In genomic region chr1:204286323-204286714, GRCh38 we compare ENCODE assay signal across 11 cellular contexts.
DNase-seq lines count a peak whose midpoint lies in the region; ATAC-seq and TF ChIP-seq lines count a peak whose summit lies in the region.
"Had no signal": no experiment of that assay in that cellular context is flagged by ENCODE, and none has a peak within 500 bp of the region (broad histone marks: within the 10 kb centered on the region; RNA-seq: fewer than 3 reads in every experiment).

No MANE protein-coding gene starts in this region.

- H3K36me3 ChIP-seq in CD4-positive, CD25-positive, alpha-beta regulatory T cell (ENCODE audit: control insufficient read depth, insufficient read depth, low read length): no peaks in the 10 kb centered on the region

- no peak overlapping the region for H3K4me3 ChIP-seq in CD4-positive, CD25-positive, alpha-beta regulatory T cell (ENCODE audit: low read depth, low read length)
- H3K4me3 ChIP-seq in HL-60 (replicated peaks; ENCODE audit: insufficient read depth, low read length): peak overlapping the region; percentile 26
- H3K4me3 ChIP-seq in coronary artery: peak overlapping the region; percentile 10

- H3K4me3 Mint-ChIP-seq in CD4-positive, CD25-positive, alpha-beta regulatory T cell: peak overlapping the region in 2 of 4 donors; percentile 69 to 87
- peak overlapping the region; percentile 44 to 63 (median 62) for H3K4me3 Mint-ChIP-seq in nephron

- no peaks in the 10 kb centered on the region for H3K9me3 Mint-ChIP-seq in CD4-positive, CD25-positive, alpha-beta regulatory T cell
- no peaks in the 10 kb centered on the region for H3K9me3 Mint-ChIP-seq in nephron

- H3K9me3 ChIP-seq in CD4-positive, CD25-positive, alpha-beta regulatory T cell (ENCODE audit: control insufficient read depth in 2 of 2, low read length in 2 of 2): no peaks in the 10 kb centered on the region

- peaks cover 3% of the 10 kb centered on the region for H3K27me3 ChIP-seq in CD4-positive, CD25-positive, alpha-beta regulatory T cell (ENCODE audit: control insufficient read depth, insufficient read depth, low read length)
- H3K27me3 ChIP-seq in HL-60 (ENCODE audit: insufficient read depth, poor library complexity, severe bottlenecking): no peaks in the 10 kb centered on the region

- ATAC-seq in CD4-positive, CD25-positive, alpha-beta regulatory T cell (ENCODE audit: low read depth in 2 of 2): no peak
- no peak for ATAC-seq in GM21390 (IDR thresholded peaks at IDR 0.05; ENCODE audit: unreplicated experiment)

- DNase-seq in CD4-positive, CD25-positive, alpha-beta regulatory T cell: no peak
- no peak for DNase-seq in HL-60 (ENCODE audit: low read depth in 1 of 2, low spot score in 1 of 2)
- no peak for DNase-seq in coronary artery (ENCODE audit: low spot score)
- DNase-seq in GF-D8 (lab: John Stamatoyannopoulos, UW): no peak
- no peak for DNase-seq in hippocampal formation (lab: John Stamatoyannopoulos, UW)
- no peak for DNase-seq in NCI-H526 (lab: John Stamatoyannopoulos, UW)
- DNase-seq: activated gamma-delta T cell; effector CD4-positive, alpha-beta T cell; NCI-H1048 had no signal

- TF ChIP-seq CTCF in HL-60 (IDR thresholded peaks at IDR 0.05; ENCODE audit: insufficient read depth, low read length): no peak
- no peak for TF ChIP-seq CTCF in coronary artery (IDR thresholded peaks at IDR 0.05)
- no peak for TF ChIP-seq CTCF in nephron (IDR thresholded peaks at IDR 0.05; ENCODE audit: unreplicated experiment in 3 of 3)

- peaks cover 4% of the 10 kb centered on the region for H3K36me3 Mint-ChIP-seq in CD4-positive, CD25-positive, alpha-beta regulatory T cell
- no peaks in the 10 kb centered on the region for H3K36me3 Mint-ChIP-seq in nephron (ENCODE audit: low read depth)

- peaks cover 0 to 26% (median 9%) of the 10 kb centered on the region in 4 donors for H3K4me1 Mint-ChIP-seq in CD4-positive, CD25-positive, alpha-beta regulatory T cell
- H3K4me1 Mint-ChIP-seq in nephron: peaks cover 88% of the 10 kb centered on the region

- no peak overlapping the region for H3K27ac ChIP-seq in CD4-positive, CD25-positive, alpha-beta regulatory T cell (ENCODE audit: insufficient read depth, low read length, poor library complexity, severe bottlenecking)
- H3K27ac ChIP-seq in HL-60 (replicated peaks) (peak overlapping the region; percentile 83), coronary artery (peak overlapping the region in 1 of 2 donors; percentile 46)

- H3K27ac Mint-ChIP-seq in CD4-positive, CD25-positive, alpha-beta regulatory T cell: peak overlapping the region; percentile 74 to 93 (median 90)
- peak overlapping the region; percentile 69 to 92 (median 92) for H3K27ac Mint-ChIP-seq in nephron

- H3K4me1 ChIP-seq in CD4-positive, CD25-positive, alpha-beta regulatory T cell (ENCODE audit: control insufficient read depth, insufficient read depth, low read length, poor library complexity, severe bottlenecking): peaks cover 13% of the 10 kb centered on the region

- H3K27me3 Mint-ChIP-seq in CD4-positive, CD25-positive, alpha-beta regulatory T cell: peaks cover 31% of the 10 kb centered on the region
- no peaks in the 10 kb centered on the region for H3K27me3 Mint-ChIP-seq in nephron (ENCODE audit: low read depth)
